1 cellular context compared by ENCODE assay signal in genomic region chr11:18578975-18579598, GRCh38.
TF ChIP-seq lines count a peak whose summit lies in the region.

No MANE protein-coding gene starts in this region.

TF ChIP-seq in endothelial cell of umbilical vein, 7 proteins besides CTCF, POLR2A, EP300 and RAD21:
- TF ChIP-seq JUN (IDR thresholded peaks at IDR 0.05; ENCODE audit: borderline replicate concordance, insufficient read depth, insufficient read length, low read depth) (no peak), FOS (IDR thresholded peaks at IDR 0.05; ENCODE audit: borderline replicate concordance, insufficient read depth, low read length) (no peak), POLR2AphosphoS5 (IDR thresholded peaks at IDR 0.05; ENCODE audit: insufficient read depth, low read depth, low read length) (no peak), MYC (IDR thresholded peaks at IDR 0.05; ENCODE audit: low read depth, low read length) (no peak), MAX (IDR thresholded peaks at IDR 0.05; ENCODE audit: insufficient read depth, insufficient read length) (no peak), EZH2 (IDR thresholded peaks at IDR 0.05; ENCODE audit: borderline replicate concordance, low read depth, low read length, severe bottlenecking) (no peak), GATA2 (IDR thresholded peaks at IDR 0.05; ENCODE audit: insufficient read depth, insufficient read length, low read depth, low read length) (no peak)
